Comparison of ENCODE assay signal across 25 cellular contexts in genomic region chr12:104155711-104156555, GRCh38.
"Had no signal": no experiment of that assay in that cellular context is flagged by ENCODE, and none has a peak within 500 bp of the region (broad histone marks: within the 10 kb centered on the region; RNA-seq: fewer than 3 reads in every experiment).

No MANE protein-coding gene starts in this region.

- H3K4me3 ChIP-seq: gastrocnemius medialis, lung, neural progenitor cell, prostate gland, right atrium auricular region, smooth muscle cell, testis, tibial artery, upper lobe of right lung, uterus had no signal

- ATAC-seq: esophagus mucosa; gastrocnemius medialis; naive thymus-derived CD4-positive, alpha-beta T cell; sciatic nerve; stimulated activated memory B cell treated with anti-CD40 and anti-IgM and Interleukin-4, amounts not matched to agents 10 μg/mL and 1 μg/mL and 100 μg/mL, for 72 hours; stimulated activated naive CD8-positive, alpha-beta T cell treated with anti-CD3 and anti-CD28 coated beads, Interleukin-15, Interleukin-2, amounts not matched to agents 100 U/mL and 50 U/mL, for 24 hours; upper lobe of right lung had no signal

- FAIRE-seq: keratinocyte had no signal

- DNase-seq: cortex of kidney; foreskin fibroblast; gastrocnemius medialis; head of caudate nucleus; midbrain; naive thymus-derived CD4-positive, alpha-beta T cell; stimulated activated CD4-positive, alpha-beta T cell treated with anti-CD3 and anti-CD28 coated beads, Interleukin-12 subunit alpha, Interleukin-12 subunit beta, amount 100 ng/mL, for 4 hours; stimulated activated CD4-positive, alpha-beta T cell treated with anti-CD3 and anti-CD28 coated beads, Interleukin-2, amount 100 ng/mL, for 24 hours; stimulated activated CD4-positive, alpha-beta T cell treated with anti-CD3 and anti-CD28 coated beads, Interleukin-4, amount 100 ng/mL, for 24 hours; stimulated activated naive CD8-positive, alpha-beta T cell treated with anti-CD3 and anti-CD28 coated beads, Interleukin-15, Interleukin-2, amounts not matched to agents 100 U/mL and 50 U/mL, for 24 hours; substantia nigra; testis; tibial artery; upper lobe of right lung; uterus had no signal

- H3K4me1 ChIP-seq: gastrocnemius medialis, prostate gland, right atrium auricular region, testis, tibial artery, upper lobe of right lung, uterus had no signal

- H2AFZ ChIP-seq: neural progenitor cell had no signal

- H3K36me3 ChIP-seq: gastrocnemius medialis, neural progenitor cell, prostate gland, right atrium auricular region, tibial artery, upper lobe of right lung, uterus had no signal

- H3K27me3 ChIP-seq: gastrocnemius medialis, neural progenitor cell, right atrium auricular region, testis, tibial artery, upper lobe of right lung, uterus had no signal

- H3K27ac ChIP-seq: epithelial cell of prostate, gastrocnemius medialis, neural progenitor cell, prostate gland, right atrium auricular region, testis, tibial artery, upper lobe of right lung, uterus had no signal

- H3K9ac ChIP-seq: neural progenitor cell had no signal

- H3K9me3 ChIP-seq: gastrocnemius medialis, prostate gland, right atrium auricular region, testis, tibial artery, upper lobe of right lung, uterus had no signal

- H3K4me2 ChIP-seq: smooth muscle cell had no signal
